In the genomic region with DNA sequence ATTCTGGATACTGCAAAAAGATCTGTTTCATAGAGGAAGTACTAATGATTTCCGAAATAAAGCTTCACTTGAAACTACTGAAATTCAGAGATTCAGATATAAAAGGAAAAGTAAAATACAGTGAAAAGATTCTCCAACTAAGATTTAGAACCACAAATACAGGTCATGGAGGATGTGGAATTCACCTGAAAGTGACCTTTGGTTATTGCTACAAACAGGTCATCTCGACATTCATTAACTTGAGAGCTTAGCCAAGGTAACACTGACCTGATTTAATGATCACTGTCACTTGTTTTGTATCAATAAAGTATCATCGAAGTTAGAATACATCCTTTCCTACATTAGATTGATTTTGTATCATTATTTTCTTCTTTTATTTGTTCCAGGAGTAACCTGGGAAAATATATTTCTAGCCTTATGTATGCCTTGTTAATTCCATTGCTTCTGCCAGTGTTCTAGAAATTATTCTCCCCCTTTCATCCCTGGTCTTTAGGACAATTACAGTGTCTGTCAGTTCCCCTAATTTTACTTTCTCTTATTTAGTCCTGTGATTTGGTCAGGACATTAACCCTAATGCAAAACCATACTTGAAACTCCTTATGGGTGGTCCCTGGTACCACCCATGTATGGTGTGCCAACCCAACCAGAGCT, we compare ENCODE assay signal across 24 cellular contexts.
DNase-seq lines count a peak whose midpoint lies in the region; ATAC-seq, FAIRE-seq and TF ChIP-seq lines count a peak whose summit lies in the region.
"Had no signal": no experiment of that assay in that cellular context is flagged by ENCODE, and none has a peak within 500 bp of the region (broad histone marks: within the 10 kb centered on the region; RNA-seq: fewer than 3 reads in every experiment).

No MANE protein-coding gene starts in this region.

- POLR2A ChIA-PET in HepG2 (lab: Yijun Ruan, JAX) = no interaction called here

- FAIRE-seq in HepG2 (lab: Jason Lieb, UNC) = no peak
- FAIRE-seq: A549, GM12878, GM12892, GM18507 had no signal

- H3K9ac ChIP-seq in liver (ENCODE audit: low read depth in 1 of 2, low read length in 2 of 2) (no peak overlapping the region), HepG2 (ENCODE audit: insufficient read depth, low read depth, low read length) (no peak overlapping the region), mesenchymal stem cell (ENCODE audit: low read length) (no peak overlapping the region), GM23248 (no peak overlapping the region)
- H3K9ac ChIP-seq: BLaER1 treated with 17β-estradiol and CSF1 and Interleukin-3, amounts not matched to agents 10 nM and 100 nM had no signal

- 33% methylated on average over 3 of the region's 3 CpGs for WGBS in liver
- under 1% methylated on average over 3 of the region's 3 CpGs for WGBS in HepG2 (ENCODE audit: low lambda C conversion rate)
- WGBS in mesenchymal stem cell = 80% methylated on average over 1 of the region's 3 CpGs
- WGBS in GM23248 (ENCODE audit: low coverage in 1 of 2, low lambda C conversion rate in 2 of 2, missing lambda C conversion rate in 2 of 2), 2 experiments = 30 to 40% methylated on average over 3 of the region's 3 CpGs

- no peak overlapping the region for H2BK15ac ChIP-seq in mesenchymal stem cell (ENCODE audit: low read depth, poor library complexity, severe bottlenecking)

- H3K27me3 ChIP-seq in liver (ENCODE audit: control insufficient read depth in 4 of 4, insufficient read depth in 4 of 4, low read length in 3 of 4) (no peaks in the 10 kb centered on the region), HepG2 (ENCODE audit: control insufficient read depth in 1 of 2, insufficient read depth in 2 of 2, low read length in 2 of 2) (no peaks in the 10 kb centered on the region), mesenchymal stem cell (ENCODE audit: control insufficient read depth in 1 of 2, insufficient read depth in 1 of 2, low read length in 2 of 2) (no peaks in the 10 kb centered on the region), GM23248 (replicated peaks; ENCODE audit: insufficient read depth) (no peaks in the 10 kb centered on the region)
- H3K27me3 ChIP-seq: BLaER1 treated with 17β-estradiol and CSF1 and Interleukin-3, amounts not matched to agents 10 nM and 100 nM had no signal

- no peaks in the 10 kb centered on the region for H3K9me2 ChIP-seq in GM23248 (ENCODE audit: insufficient read depth)

- TF ChIP-seq CTCF in liver (IDR thresholded peaks at IDR 0.05; ENCODE audit: low read depth, low read length, missing input control) = no peak
- no peak for TF ChIP-seq CTCF in HepG2 (CRISPR knock-in tag; IDR thresholded peaks at IDR 0.05)

- in situ Hi-C loops in HepG2 (cut with HindIII; ENCODE audit: extremely low pct_ligation_motif_present, low pct_unique_long_range_greater_than_20kb) (no loop called here), GM23248 (cut with MboI) (no loop called here)

- no peak for ATAC-seq in HepG2
- peak; percentile 92 for ATAC-seq in left lobe of liver
- ATAC-seq: A549, GM12878 had no signal

- H3K79me2 ChIP-seq in HepG2 (ENCODE audit: insufficient read depth, low read length) (no peaks in the 10 kb centered on the region), GM23248 (ENCODE audit: insufficient read depth) (no peaks in the 10 kb centered on the region)

- H3K14ac ChIP-seq in mesenchymal stem cell (ENCODE audit: low read length in 2 of 2) = no peak overlapping the region

- no peaks in the 10 kb centered on the region for H3K36me3 ChIP-seq in liver (ENCODE audit: control insufficient read depth in 4 of 4, insufficient read depth in 3 of 4, low read depth in 1 of 4, low read length in 3 of 4)
- H3K36me3 ChIP-seq in HepG2 (replicated peaks in 1 of 2; ENCODE audit: control insufficient read depth in 1 of 2, insufficient read depth in 2 of 2, low read length in 2 of 2) = no peaks in the 10 kb centered on the region
- no peaks in the 10 kb centered on the region for H3K36me3 ChIP-seq in mesenchymal stem cell (ENCODE audit: control insufficient read depth in 1 of 2, insufficient read depth in 2 of 2, low read depth in 1 of 2, low read length in 2 of 2)
- no peaks in the 10 kb centered on the region for H3K36me3 ChIP-seq in GM23248 (ENCODE audit: low read depth)
- H3K36me3 ChIP-seq: BLaER1 treated with 17β-estradiol and CSF1 and Interleukin-3, amounts not matched to agents 10 nM and 100 nM had no signal

- no peaks in the 10 kb centered on the region for H3K9me3 ChIP-seq in liver (ENCODE audit: control insufficient read depth in 4 of 4, low read length in 3 of 4)
- no peaks in the 10 kb centered on the region for H3K9me3 ChIP-seq in HepG2 (ENCODE audit: low read length)
- H3K9me3 ChIP-seq in mesenchymal stem cell (ENCODE audit: control insufficient read depth, low read length) = no peaks in the 10 kb centered on the region
- H3K9me3 ChIP-seq in GM23248 (ENCODE audit: low read depth) = no peaks in the 10 kb centered on the region
- H3K9me3 ChIP-seq: A549; BLaER1 treated with 17β-estradiol and CSF1 and Interleukin-3, amounts not matched to agents 10 nM and 100 nM had no signal

- no peak overlapping the region for H2AK5ac ChIP-seq in mesenchymal stem cell (ENCODE audit: low read length, severe bottlenecking)

- H3K4me2 ChIP-seq in HepG2 (ENCODE audit: low read depth, low read length) (no peak overlapping the region), mesenchymal stem cell (ENCODE audit: low read length, poor library complexity, severe bottlenecking) (no peak overlapping the region), GM23248 (ENCODE audit: unreplicated experiment) (no peak overlapping the region)
- H3K4me2 ChIP-seq: A549; BLaER1 treated with 17β-estradiol and CSF1 and Interleukin-3, amounts not matched to agents 10 nM and 100 nM had no signal

- no peak for TF ChIP-seq EP300 in HepG2 (IDR thresholded peaks at IDR 0.05; ENCODE audit: low read depth in 2 of 2, low read length in 2 of 2)
- TF ChIP-seq EP300 in HepG2 (CRISPR knock-in tag; IDR thresholded peaks at IDR 0.05; ENCODE audit: borderline replicate concordance) = no peak

- TF ChIP-seq RAD21 in liver (IDR thresholded peaks at IDR 0.05) (peak; percentile 24 to 41), HepG2 (CRISPR knock-in tag; IDR thresholded peaks at IDR 0.05) (no peak)

- H3F3A ChIP-seq in GM23248 (ENCODE audit: insufficient read depth) = no peaks in the 10 kb centered on the region

- no peak overlapping the region for H4K8ac ChIP-seq in mesenchymal stem cell (ENCODE audit: low read length)

- H3K4ac ChIP-seq in mesenchymal stem cell (ENCODE audit: low read depth in 1 of 2, low read length in 2 of 2) = no peak overlapping the region

- no peak overlapping the region for H4K91ac ChIP-seq in mesenchymal stem cell (ENCODE audit: low read length)

- CTCF ChIA-PET in HepG2 (lab: Yijun Ruan, JAX; ENCODE audit: low intra/inter-chr PET ratio, low total read pairs) = no interaction called here

- H2BK5ac ChIP-seq in mesenchymal stem cell (ENCODE audit: low read depth, low read length, poor library complexity, severe bottlenecking) = no peak overlapping the region

- no peaks in the 10 kb centered on the region for H3K79me1 ChIP-seq in mesenchymal stem cell (replicated peaks; ENCODE audit: low read length, poor library complexity, severe bottlenecking)

- H3K4me3 ChIP-seq in liver (ENCODE audit: low read depth in 1 of 3, low read length in 3 of 3) (no peak overlapping the region), HepG2 (replicated peaks in 1 of 3; ENCODE audit: insufficient read depth in 1 of 3, low read depth in 2 of 3, low read length in 3 of 3) (no peak overlapping the region), mesenchymal stem cell (ENCODE audit: insufficient read depth in 1 of 2, low read depth in 1 of 2, low read length in 2 of 2) (no peak overlapping the region), GM23248 (no peak overlapping the region)
- H3K4me3 ChIP-seq: A549; BLaER1 treated with 17β-estradiol and CSF1 and Interleukin-3, amounts not matched to agents 10 nM and 100 nM; GM12878 had no signal

- peaks cover 1 to 22% (median 13%) of the 10 kb centered on the region in 4 donors for H3K4me1 ChIP-seq in liver (ENCODE audit: control insufficient read depth in 4 of 4, insufficient read depth in 4 of 4, low read length in 3 of 4)
- no peaks in the 10 kb centered on the region for H3K4me1 ChIP-seq in HepG2 (ENCODE audit: insufficient read depth, low read length)
- no peaks in the 10 kb centered on the region for H3K4me1 ChIP-seq in mesenchymal stem cell (ENCODE audit: control insufficient read depth, insufficient read depth, low read depth, low read length)
- H3K4me1 ChIP-seq in GM23248 (ENCODE audit: insufficient read depth) = no peaks in the 10 kb centered on the region
- H3K4me1 ChIP-seq: A549; BLaER1 treated with 17β-estradiol and CSF1 and Interleukin-3, amounts not matched to agents 10 nM and 100 nM had no signal

- H2AFZ ChIP-seq in HepG2 (ENCODE audit: low read length) (no peak overlapping the region), mesenchymal stem cell (ENCODE audit: low read depth, low read length) (no peak overlapping the region), GM23248 (no peak overlapping the region)

- no peak overlapping the region for H2BK12ac ChIP-seq in mesenchymal stem cell (ENCODE audit: low read length in 2 of 2)

- H3K27ac ChIP-seq in liver (ENCODE audit: low read depth in 1 of 2, low read length in 2 of 2) (peak overlapping the region; percentile 53 to 85), HepG2 (ENCODE audit: extremely low read length, insufficient read depth, low read length) (no peak overlapping the region), mesenchymal stem cell (ENCODE audit: low read length, poor library complexity, severe bottlenecking) (no peak overlapping the region), GM23248 (no peak overlapping the region)
- H3K27ac ChIP-seq: 22Rv1; A549; BLaER1 treated with 17β-estradiol and CSF1 and Interleukin-3, amounts not matched to agents 10 nM and 100 nM; C4-2B had no signal

- no peak for DNase-seq in HepG2 (ENCODE audit: low spot score)
- DNase-seq in left lobe of liver (ENCODE audit: low spot score) = no peak
- DNase-seq in mesenchymal stem cell = no peak
- DNase-seq in GM23248 = no peak
- no peak for DNase-seq in CD1c-positive myeloid dendritic cell (ENCODE audit: extremely low spot score)
- DNase-seq: AML-193; CD4-positive, alpha-beta memory T cell; CD4-positive, CD25-positive, alpha-beta regulatory T cell; CD8-positive, alpha-beta memory T cell; COR-L47; DMS153; DMS53; DMS79; DND-41; EL; GDM1 had no signal

- peak overlapping the region; percentile 8 for H2BK120ac ChIP-seq in mesenchymal stem cell (ENCODE audit: low read depth, low read length)

- H4K20me1 ChIP-seq in HepG2 (ENCODE audit: insufficient read depth, low read length) (no peaks in the 10 kb centered on the region), GM23248 (ENCODE audit: insufficient read depth) (no peaks in the 10 kb centered on the region)
- H4K20me1 ChIP-seq: BLaER1 treated with 17β-estradiol and CSF1 and Interleukin-3, amounts not matched to agents 10 nM and 100 nM had no signal

- no TSS peak for BruUV-seq in HepG2 (replicated peaks; lab: Mats Ljungman, UMichigan)

- intact Hi-C loops in HepG2 (cut with micrococcal nuclease; ENCODE audit: unreplicated experiment) = no loop called here

- no peak overlapping the region for H3K18ac ChIP-seq in mesenchymal stem cell (ENCODE audit: low read depth in 1 of 2, low read length in 2 of 2)

- TF ChIP-seq POLR2A in HepG2 (IDR thresholded peaks at IDR 0.05; ENCODE audit: insufficient read depth in 1 of 2, low read depth in 2 of 2, low read length in 2 of 2) = no peak

- H3K23ac ChIP-seq in mesenchymal stem cell (ENCODE audit: low read length in 2 of 2) = no peak overlapping the region

Comparison
In these comparisons a context has a peak if more than half of its experiments do, and no peak if none do; other contexts are left out.
1. H3K27ac ChIP-seq: peak in liver (2 of 2); none in HepG2 (single experiment), mesenchymal stem cell (single experiment) and GM23248 (single experiment).